1 cellular context compared by ENCODE assay signal in the genomic region with DNA sequence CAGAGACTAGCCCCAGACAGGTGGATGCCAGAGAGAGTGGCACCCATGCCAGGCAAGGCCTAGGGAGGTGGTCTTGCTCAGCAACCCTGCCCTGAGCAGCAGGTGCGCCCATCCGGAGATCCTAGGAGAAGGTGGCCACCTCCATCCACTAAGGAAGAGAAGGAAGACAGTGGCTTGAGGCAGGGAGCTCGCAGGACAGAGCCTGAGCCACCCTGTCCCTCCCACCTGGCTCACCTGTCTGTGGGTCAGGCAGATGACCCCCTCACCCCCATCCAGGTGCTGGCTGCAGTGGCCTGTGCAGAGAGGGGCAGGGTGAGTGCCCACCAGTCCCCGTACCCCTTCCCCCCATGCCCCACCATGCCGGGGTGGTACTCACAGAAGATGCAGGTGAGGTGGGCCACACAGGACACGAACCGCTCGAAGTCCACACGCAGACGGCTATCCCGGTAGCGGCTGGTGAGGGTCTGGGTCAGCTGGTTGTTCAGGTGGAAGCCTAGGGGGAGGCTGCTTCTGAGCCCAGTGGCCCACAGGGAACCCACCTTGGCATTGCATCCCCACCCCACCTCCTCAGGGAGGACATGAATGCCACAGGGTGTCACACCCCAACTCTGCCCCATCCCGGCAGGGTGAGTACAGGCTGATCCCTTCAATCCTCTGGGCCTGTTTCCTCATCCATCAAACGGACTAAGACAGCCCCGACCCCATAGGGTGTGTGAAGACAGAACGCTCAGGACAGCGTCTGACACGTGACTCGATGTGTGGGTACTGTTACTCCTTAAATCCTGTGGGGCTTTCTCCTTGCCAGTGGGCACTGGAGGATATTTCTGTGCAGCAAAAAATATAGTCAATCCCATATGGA.
TF ChIP-seq lines count a peak whose summit lies in the region.

No MANE protein-coding gene starts in this region.

TF ChIP-seq in K562, 482 proteins besides CTCF, POLR2A, EP300 and RAD21:
- no peak for TF ChIP-seq GATAD2A (IDR thresholded peaks at IDR 0.05)
- TF ChIP-seq, protein P1, sequence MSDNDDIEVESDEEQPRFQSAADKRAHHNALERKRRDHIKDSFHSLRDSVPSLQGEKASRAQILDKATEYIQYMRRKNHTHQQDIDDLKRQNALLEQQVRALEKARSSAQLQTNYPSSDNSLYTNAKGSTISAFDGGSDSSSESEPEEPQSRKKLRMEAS (CRISPR knock-in tag; IDR thresholded peaks at IDR 0.05) = peak; percentile 15; the same call in 1 of the 2 replicates
- peak; percentile 70 for TF ChIP-seq POLR2G (IDR thresholded peaks at IDR 0.05; ENCODE audit: low read depth, low read length)
- TF ChIP-seq ZNF263 (CRISPR knock-in tag; IDR thresholded peaks at IDR 0.05; ENCODE audit: borderline replicate concordance) = 0 out of 2 replicates have a peak, but pooled peaks have one; percentile 33
- no peak for TF ChIP-seq EGR1 (conservative IDR thresholded peaks at IDR 0.05)
- TF ChIP-seq, protein P2, sequence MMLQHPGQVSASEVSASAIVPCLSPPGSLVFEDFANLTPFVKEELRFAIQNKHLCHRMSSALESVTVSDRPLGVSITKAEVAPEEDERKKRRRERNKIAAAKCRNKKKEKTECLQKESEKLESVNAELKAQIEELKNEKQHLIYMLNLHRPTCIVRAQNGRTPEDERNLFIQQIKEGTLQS (IDR thresholded peaks at IDR 0.05) = no peak
- TF ChIP-seq, protein P2 (CRISPR knock-in tag; conservative IDR thresholded peaks at IDR 0.05) = no peak
- TF ChIP-seq TAF7 (tag; IDR thresholded peaks at IDR 0.05) = no peak
- TF ChIP-seq ZNF12 (CRISPR knock-in tag; IDR thresholded peaks at IDR 0.05) = no peak
- TF ChIP-seq SUPT5H (IDR thresholded peaks at IDR 0.05) = 0 out of 2 replicates have a peak, but pooled peaks have one; percentile 21
- TF ChIP-seq RBM22 (IDR thresholded peaks at IDR 0.05; ENCODE audit: low read depth, low read length, poor library complexity, severe bottlenecking) = peak; percentile 9
- TF ChIP-seq ZNF146 (CRISPR knock-in tag; IDR thresholded peaks at IDR 0.05; ENCODE audit: unreplicated experiment) = no peak
